In the genomic region with DNA sequence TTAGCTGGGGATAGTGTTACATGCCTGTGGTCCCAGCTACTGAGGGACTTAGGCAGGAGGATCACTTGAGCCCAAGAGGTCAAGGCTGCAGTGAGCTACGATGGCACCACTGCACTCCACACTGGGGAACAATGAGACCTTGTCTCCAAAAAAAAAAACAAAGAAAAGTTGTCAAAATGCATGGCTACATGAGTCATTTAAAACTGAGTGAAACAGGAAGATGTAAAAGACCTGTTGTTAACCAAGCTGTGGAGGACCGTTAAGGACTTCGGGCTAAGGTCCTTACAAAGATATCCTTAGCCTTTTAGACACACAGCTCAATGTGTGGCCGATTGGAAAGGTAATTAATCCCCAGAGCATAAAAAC, we compare ENCODE assay signal across 1 cellular context.
TF ChIP-seq lines count a peak whose summit lies in the region.

No MANE protein-coding gene starts in this region.

TF ChIP-seq in HepG2, 621 proteins besides CTCF, POLR2A, EP300 and RAD21 (continued from another document and continues in another):
- TF ChIP-seq SIN3B (IDR thresholded peaks at IDR 0.05; ENCODE audit: low read length) (no peak), HOXA9 (CRISPR knock-in tag; IDR thresholded peaks at IDR 0.05; ENCODE audit: borderline replicate concordance) (no peak), ELF4 (CRISPR knock-in tag; IDR thresholded peaks at IDR 0.05; ENCODE audit: borderline replicate concordance) (no peak), ZNF703 (CRISPR knock-in tag; IDR thresholded peaks at IDR 0.05; ENCODE audit: borderline replicate concordance) (no peak), TEAD2 (CRISPR knock-in tag; IDR thresholded peaks at IDR 0.05) (no peak), JUN (CRISPR knock-in tag; IDR thresholded peaks at IDR 0.05) (no peak), SKI (IDR thresholded peaks at IDR 0.05; ENCODE audit: partially characterized antibody) (no peak), ZFP1 (CRISPR knock-in tag; IDR thresholded peaks at IDR 0.05) (no peak), DNMT3B (CRISPR knock-in tag; conservative IDR thresholded peaks at IDR 0.05) (no peak), ZNF589 (CRISPR knock-in tag; conservative IDR thresholded peaks at IDR 0.05) (no peak)
- TF ChIP-seq, protein P1, sequence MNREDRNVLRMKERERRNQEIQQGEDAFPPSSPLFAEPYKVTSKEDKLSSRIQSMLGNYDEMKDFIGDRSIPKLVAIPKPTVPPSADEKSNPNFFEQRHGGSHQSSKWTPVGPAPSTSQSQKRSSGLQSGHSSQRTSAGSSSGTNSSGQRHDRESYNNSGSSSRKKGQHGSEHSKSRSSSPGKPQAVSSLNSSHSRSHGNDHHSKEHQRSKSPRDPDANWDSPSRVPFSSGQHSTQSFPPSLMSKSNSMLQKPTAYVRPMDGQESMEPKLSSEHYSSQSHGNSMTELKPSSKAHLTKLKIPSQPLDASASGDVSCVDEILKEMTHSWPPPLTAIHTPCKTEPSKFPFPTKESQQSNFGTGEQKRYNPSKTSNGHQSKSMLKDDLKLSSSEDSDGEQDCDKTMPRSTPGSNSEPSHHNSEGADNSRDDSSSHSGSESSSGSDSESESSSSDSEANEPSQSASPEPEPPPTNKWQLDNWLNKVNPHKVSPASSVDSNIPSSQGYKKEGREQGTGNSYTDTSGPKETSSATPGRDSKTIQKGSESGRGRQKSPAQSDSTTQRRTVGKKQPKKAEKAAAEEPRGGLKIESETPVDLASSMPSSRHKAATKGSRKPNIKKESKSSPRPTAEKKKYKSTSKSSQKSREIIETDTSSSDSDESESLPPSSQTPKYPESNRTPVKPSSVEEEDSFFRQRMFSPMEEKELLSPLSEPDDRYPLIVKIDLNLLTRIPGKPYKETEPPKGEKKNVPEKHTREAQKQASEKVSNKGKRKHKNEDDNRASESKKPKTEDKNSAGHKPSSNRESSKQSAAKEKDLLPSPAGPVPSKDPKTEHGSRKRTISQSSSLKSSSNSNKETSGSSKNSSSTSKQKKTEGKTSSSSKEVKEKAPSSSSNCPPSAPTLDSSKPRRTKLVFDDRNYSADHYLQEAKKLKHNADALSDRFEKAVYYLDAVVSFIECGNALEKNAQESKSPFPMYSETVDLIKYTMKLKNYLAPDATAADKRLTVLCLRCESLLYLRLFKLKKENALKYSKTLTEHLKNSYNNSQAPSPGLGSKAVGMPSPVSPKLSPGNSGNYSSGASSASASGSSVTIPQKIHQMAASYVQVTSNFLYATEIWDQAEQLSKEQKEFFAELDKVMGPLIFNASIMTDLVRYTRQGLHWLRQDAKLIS (CRISPR knock-in tag; IDR thresholded peaks at IDR 0.05): no peak
- TF ChIP-seq, protein P2, sequence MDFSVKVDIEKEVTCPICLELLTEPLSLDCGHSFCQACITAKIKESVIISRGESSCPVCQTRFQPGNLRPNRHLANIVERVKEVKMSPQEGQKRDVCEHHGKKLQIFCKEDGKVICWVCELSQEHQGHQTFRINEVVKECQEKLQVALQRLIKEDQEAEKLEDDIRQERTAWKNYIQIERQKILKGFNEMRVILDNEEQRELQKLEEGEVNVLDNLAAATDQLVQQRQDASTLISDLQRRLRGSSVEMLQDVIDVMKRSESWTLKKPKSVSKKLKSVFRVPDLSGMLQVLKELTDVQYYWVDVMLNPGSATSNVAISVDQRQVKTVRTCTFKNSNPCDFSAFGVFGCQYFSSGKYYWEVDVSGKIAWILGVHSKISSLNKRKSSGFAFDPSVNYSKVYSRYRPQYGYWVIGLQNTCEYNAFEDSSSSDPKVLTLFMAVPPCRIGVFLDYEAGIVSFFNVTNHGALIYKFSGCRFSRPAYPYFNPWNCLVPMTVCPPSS (IDR thresholded peaks at IDR 0.05): no peak
- TF ChIP-seq, protein P3, sequence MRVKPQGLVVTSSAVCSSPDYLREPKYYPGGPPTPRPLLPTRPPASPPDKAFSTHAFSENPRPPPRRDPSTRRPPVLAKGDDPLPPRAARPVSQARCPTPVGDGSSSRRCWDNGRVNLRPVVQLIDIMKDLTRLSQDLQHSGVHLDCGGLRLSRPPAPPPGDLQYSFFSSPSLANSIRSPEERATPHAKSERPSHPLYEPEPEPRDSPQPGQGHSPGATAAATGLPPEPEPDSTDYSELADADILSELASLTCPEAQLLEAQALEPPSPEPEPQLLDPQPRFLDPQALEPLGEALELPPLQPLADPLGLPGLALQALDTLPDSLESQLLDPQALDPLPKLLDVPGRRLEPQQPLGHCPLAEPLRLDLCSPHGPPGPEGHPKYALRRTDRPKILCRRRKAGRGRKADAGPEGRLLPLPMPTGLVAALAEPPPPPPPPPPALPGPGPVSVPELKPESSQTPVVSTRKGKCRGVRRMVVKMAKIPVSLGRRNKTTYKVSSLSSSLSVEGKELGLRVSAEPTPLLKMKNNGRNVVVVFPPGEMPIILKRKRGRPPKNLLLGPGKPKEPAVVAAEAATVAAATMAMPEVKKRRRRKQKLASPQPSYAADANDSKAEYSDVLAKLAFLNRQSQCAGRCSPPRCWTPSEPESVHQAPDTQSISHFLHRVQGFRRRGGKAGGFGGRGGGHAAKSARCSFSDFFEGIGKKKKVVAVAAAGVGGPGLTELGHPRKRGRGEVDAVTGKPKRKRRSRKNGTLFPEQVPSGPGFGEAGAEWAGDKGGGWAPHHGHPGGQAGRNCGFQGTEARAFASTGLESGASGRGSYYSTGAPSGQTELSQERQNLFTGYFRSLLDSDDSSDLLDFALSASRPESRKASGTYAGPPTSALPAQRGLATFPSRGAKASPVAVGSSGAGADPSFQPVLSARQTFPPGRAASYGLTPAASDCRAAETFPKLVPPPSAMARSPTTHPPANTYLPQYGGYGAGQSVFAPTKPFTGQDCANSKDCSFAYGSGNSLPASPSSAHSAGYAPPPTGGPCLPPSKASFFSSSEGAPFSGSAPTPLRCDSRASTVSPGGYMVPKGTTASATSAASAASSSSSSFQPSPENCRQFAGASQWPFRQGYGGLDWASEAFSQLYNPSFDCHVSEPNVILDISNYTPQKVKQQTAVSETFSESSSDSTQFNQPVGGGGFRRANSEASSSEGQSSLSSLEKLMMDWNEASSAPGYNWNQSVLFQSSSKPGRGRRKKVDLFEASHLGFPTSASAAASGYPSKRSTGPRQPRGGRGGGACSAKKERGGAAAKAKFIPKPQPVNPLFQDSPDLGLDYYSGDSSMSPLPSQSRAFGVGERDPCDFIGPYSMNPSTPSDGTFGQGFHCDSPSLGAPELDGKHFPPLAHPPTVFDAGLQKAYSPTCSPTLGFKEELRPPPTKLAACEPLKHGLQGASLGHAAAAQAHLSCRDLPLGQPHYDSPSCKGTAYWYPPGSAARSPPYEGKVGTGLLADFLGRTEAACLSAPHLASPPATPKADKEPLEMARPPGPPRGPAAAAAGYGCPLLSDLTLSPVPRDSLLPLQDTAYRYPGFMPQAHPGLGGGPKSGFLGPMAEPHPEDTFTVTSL (CRISPR knock-in tag; IDR thresholded peaks at IDR 0.05; ENCODE audit: borderline replicate concordance): peak; percentile 94
- TF ChIP-seq, protein P4, sequence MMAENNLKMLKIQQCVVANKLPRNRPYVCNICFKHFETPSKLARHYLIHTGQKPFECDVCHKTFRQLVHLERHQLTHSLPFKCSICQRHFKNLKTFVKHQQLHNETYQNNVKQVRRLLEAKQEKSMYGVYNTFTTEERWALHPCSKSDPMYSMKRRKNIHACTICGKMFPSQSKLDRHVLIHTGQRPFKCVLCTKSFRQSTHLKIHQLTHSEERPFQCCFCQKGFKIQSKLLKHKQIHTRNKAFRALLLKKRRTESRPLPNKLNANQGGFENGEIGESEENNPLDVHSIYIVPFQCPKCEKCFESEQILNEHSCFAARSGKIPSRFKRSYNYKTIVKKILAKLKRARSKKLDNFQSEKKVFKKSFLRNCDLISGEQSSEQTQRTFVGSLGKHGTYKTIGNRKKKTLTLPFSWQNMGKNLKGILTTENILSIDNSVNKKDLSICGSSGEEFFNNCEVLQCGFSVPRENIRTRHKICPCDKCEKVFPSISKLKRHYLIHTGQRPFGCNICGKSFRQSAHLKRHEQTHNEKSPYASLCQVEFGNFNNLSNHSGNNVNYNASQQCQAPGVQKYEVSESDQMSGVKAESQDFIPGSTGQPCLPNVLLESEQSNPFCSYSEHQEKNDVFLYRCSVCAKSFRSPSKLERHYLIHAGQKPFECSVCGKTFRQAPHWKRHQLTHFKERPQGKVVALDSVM (CRISPR knock-in tag; IDR thresholded peaks at IDR 0.05): no peak
- TF ChIP-seq, protein P5, sequence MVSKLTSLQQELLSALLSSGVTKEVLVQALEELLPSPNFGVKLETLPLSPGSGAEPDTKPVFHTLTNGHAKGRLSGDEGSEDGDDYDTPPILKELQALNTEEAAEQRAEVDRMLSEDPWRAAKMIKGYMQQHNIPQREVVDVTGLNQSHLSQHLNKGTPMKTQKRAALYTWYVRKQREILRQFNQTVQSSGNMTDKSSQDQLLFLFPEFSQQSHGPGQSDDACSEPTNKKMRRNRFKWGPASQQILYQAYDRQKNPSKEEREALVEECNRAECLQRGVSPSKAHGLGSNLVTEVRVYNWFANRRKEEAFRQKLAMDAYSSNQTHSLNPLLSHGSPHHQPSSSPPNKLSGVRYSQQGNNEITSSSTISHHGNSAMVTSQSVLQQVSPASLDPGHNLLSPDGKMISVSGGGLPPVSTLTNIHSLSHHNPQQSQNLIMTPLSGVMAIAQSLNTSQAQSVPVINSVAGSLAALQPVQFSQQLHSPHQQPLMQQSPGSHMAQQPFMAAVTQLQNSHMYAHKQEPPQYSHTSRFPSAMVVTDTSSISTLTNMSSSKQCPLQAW (CRISPR knock-in tag; IDR thresholded peaks at IDR 0.05): no peak
- TF ChIP-seq, protein P6, sequence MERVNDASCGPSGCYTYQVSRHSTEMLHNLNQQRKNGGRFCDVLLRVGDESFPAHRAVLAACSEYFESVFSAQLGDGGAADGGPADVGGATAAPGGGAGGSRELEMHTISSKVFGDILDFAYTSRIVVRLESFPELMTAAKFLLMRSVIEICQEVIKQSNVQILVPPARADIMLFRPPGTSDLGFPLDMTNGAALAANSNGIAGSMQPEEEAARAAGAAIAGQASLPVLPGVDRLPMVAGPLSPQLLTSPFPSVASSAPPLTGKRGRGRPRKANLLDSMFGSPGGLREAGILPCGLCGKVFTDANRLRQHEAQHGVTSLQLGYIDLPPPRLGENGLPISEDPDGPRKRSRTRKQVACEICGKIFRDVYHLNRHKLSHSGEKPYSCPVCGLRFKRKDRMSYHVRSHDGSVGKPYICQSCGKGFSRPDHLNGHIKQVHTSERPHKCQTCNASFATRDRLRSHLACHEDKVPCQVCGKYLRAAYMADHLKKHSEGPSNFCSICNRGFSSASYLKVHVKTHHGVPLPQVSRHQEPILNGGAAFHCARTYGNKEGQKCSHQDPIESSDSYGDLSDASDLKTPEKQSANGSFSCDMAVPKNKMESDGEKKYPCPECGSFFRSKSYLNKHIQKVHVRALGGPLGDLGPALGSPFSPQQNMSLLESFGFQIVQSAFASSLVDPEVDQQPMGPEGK (CRISPR knock-in tag; IDR thresholded peaks at IDR 0.05): peak; percentile 54; the same call in 1 of the 2 replicates
- TF ChIP-seq, protein P7, sequence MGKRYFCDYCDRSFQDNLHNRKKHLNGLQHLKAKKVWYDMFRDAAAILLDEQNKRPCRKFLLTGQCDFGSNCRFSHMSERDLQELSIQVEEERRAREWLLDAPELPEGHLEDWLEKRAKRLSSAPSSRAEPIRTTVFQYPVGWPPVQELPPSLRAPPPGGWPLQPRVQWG (CRISPR knock-in tag; IDR thresholded peaks at IDR 0.05; ENCODE audit: borderline replicate concordance, low read depth): no peak
- TF ChIP-seq, protein P8, sequence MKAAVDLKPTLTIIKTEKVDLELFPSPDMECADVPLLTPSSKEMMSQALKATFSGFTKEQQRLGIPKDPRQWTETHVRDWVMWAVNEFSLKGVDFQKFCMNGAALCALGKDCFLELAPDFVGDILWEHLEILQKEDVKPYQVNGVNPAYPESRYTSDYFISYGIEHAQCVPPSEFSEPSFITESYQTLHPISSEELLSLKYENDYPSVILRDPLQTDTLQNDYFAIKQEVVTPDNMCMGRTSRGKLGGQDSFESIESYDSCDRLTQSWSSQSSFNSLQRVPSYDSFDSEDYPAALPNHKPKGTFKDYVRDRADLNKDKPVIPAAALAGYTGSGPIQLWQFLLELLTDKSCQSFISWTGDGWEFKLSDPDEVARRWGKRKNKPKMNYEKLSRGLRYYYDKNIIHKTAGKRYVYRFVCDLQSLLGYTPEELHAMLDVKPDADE (CRISPR knock-in tag; IDR thresholded peaks at IDR 0.05): no peak
- TF ChIP-seq, protein P9, sequence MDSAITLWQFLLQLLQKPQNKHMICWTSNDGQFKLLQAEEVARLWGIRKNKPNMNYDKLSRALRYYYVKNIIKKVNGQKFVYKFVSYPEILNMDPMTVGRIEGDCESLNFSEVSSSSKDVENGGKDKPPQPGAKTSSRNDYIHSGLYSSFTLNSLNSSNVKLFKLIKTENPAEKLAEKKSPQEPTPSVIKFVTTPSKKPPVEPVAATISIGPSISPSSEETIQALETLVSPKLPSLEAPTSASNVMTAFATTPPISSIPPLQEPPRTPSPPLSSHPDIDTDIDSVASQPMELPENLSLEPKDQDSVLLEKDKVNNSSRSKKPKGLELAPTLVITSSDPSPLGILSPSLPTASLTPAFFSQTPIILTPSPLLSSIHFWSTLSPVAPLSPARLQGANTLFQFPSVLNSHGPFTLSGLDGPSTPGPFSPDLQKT (CRISPR knock-in tag; IDR thresholded peaks at IDR 0.05; ENCODE audit: borderline replicate concordance): no peak
- TF ChIP-seq, protein P10, sequence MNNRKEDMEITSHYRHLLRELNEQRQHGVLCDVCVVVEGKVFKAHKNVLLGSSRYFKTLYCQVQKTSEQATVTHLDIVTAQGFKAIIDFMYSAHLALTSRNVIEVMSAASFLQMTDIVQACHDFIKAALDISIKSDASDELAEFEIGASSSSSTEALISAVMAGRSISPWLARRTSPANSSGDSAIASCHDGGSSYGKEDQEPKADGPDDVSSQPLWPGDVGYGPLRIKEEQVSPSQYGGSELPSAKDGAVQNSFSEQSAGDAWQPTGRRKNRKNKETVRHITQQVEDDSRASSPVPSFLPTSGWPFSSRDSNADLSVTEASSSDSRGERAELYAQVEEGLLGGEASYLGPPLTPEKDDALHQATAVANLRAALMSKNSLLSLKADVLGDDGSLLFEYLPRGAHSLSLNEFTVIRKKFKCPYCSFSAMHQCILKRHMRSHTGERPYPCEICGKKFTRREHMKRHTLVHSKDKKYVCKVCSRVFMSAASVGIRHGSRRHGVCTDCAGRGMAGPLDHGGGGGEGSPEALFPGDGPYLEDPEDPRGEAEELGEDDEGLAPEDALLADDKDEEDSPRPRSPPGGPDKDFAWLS (CRISPR knock-in tag; IDR thresholded peaks at IDR 0.05; ENCODE audit: borderline replicate concordance): no peak
- TF ChIP-seq, protein P11, sequence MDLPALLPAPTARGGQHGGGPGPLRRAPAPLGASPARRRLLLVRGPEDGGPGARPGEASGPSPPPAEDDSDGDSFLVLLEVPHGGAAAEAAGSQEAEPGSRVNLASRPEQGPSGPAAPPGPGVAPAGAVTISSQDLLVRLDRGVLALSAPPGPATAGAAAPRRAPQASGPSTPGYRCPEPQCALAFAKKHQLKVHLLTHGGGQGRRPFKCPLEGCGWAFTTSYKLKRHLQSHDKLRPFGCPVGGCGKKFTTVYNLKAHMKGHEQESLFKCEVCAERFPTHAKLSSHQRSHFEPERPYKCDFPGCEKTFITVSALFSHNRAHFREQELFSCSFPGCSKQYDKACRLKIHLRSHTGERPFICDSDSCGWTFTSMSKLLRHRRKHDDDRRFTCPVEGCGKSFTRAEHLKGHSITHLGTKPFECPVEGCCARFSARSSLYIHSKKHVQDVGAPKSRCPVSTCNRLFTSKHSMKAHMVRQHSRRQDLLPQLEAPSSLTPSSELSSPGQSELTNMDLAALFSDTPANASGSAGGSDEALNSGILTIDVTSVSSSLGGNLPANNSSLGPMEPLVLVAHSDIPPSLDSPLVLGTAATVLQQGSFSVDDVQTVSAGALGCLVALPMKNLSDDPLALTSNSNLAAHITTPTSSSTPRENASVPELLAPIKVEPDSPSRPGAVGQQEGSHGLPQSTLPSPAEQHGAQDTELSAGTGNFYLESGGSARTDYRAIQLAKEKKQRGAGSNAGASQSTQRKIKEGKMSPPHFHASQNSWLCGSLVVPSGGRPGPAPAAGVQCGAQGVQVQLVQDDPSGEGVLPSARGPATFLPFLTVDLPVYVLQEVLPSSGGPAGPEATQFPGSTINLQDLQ (CRISPR knock-in tag; IDR thresholded peaks at IDR 0.05): no peak
- TF ChIP-seq, protein P12, sequence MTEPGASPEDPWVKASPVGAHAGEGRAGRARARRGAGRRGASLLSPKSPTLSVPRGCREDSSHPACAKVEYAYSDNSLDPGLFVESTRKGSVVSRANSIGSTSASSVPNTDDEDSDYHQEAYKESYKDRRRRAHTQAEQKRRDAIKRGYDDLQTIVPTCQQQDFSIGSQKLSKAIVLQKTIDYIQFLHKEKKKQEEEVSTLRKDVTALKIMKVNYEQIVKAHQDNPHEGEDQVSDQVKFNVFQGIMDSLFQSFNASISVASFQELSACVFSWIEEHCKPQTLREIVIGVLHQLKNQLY (CRISPR knock-in tag; IDR thresholded peaks at IDR 0.05): no peak
